1 cellular context compared by ENCODE assay signal in the genomic region with DNA sequence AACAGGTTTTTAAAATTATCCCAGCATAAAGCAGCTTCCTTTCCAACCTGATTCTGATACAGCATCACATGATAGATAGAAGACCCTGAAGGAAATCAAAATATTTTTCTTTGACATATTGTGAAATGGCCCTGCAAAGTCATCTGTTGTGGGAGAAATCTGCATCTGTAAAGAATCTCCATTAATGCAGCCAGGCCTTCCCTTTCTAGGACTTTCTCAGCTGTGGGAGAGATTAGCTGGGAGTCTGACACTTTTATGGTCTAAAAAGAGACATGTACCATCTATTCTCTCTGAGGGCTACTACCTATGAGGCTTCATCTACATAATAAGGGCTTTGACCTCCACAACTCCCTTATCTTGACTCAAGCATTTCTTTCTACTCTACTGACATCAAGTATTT.
TF ChIP-seq lines count a peak whose summit lies in the region.

No MANE protein-coding gene starts in this region.

TF ChIP-seq in IMR-90, 13 proteins besides CTCF, POLR2A, EP300 and RAD21:
- TF ChIP-seq SMC3 (IDR thresholded peaks at IDR 0.05; ENCODE audit: low read depth, low read length) = no peak
- TF ChIP-seq, protein P1, sequence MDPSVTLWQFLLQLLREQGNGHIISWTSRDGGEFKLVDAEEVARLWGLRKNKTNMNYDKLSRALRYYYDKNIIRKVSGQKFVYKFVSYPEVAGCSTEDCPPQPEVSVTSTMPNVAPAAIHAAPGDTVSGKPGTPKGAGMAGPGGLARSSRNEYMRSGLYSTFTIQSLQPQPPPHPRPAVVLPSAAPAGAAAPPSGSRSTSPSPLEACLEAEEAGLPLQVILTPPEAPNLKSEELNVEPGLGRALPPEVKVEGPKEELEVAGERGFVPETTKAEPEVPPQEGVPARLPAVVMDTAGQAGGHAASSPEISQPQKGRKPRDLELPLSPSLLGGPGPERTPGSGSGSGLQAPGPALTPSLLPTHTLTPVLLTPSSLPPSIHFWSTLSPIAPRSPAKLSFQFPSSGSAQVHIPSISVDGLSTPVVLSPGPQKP (IDR thresholded peaks at IDR 0.05; ENCODE audit: borderline replicate concordance, low read depth, low read length) = no peak
- no peak for TF ChIP-seq RFX5 (IDR thresholded peaks at IDR 0.05; ENCODE audit: low read depth, low read length)
- TF ChIP-seq CHD1 (IDR thresholded peaks at IDR 0.05; ENCODE audit: low read depth, low read length) = no peak
- no peak for TF ChIP-seq BHLHE40 (IDR thresholded peaks at IDR 0.05; ENCODE audit: low read depth, low read length)
- TF ChIP-seq NFE2L2 (IDR thresholded peaks at IDR 0.05; ENCODE audit: low read depth, low read length) = no peak
- TF ChIP-seq MXI1 (IDR thresholded peaks at IDR 0.05; ENCODE audit: borderline replicate concordance, low read depth, low read length) = no peak
- no peak for TF ChIP-seq FOS (IDR thresholded peaks at IDR 0.05; ENCODE audit: low read depth, low read length)
- TF ChIP-seq RCOR1 (IDR thresholded peaks at IDR 0.05; ENCODE audit: insufficient replicate concordance, low read length) = no peak
- no peak for TF ChIP-seq CEBPB (IDR thresholded peaks at IDR 0.05; ENCODE audit: low read depth, low read length)
- TF ChIP-seq, protein P2, sequence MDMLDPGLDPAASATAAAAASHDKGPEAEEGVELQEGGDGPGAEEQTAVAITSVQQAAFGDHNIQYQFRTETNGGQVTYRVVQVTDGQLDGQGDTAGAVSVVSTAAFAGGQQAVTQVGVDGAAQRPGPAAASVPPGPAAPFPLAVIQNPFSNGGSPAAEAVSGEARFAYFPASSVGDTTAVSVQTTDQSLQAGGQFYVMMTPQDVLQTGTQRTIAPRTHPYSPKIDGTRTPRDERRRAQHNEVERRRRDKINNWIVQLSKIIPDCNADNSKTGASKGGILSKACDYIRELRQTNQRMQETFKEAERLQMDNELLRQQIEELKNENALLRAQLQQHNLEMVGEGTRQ (IDR thresholded peaks at IDR 0.05; ENCODE audit: low read depth, low read length) = no peak
- no peak for TF ChIP-seq MAZ (IDR thresholded peaks at IDR 0.05; ENCODE audit: borderline replicate concordance, low read depth, low read length)
- no peak for TF ChIP-seq MAFK (IDR thresholded peaks at IDR 0.05; ENCODE audit: low read depth, low read length)
TF ChIP-seq in IMR-90: peak in this region for 0.
